Comparison of ENCODE assay signal across 27 cellular contexts in the genomic region with DNA sequence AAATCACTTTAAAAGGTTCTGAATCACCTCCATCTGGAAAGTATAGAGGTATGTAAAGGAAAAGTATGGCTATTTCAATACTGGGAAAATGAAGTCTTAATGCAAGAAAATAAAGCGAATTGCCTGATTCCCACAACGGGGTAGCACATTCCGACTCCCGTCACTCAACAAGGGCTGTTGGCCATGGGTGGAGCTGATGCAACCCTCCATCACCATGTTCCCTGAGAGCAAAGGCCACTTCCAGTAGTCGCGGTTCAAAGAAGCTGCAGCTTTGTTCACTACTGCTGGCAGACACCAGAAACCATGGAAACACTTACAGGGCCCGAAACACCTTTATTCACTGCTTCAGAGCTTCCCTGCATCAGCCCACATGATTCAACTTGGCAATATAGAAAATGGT. TPM values are rescaled to one million over a fixed set of nuclear protein-coding genes. Genes with fewer than 3 reads are reported as not detected.
"Had no signal": no experiment of that assay in that cellular context is flagged by ENCODE, and none has a peak within 500 bp of the region (broad histone marks: within the 10 kb centered on the region; RNA-seq: fewer than 3 reads in every experiment).

No MANE protein-coding gene starts in this region.

- H3K9me3 ChIP-seq: adrenal gland, SJSA1 had no signal

- DNase-seq: activated CD4-positive, alpha-beta memory T cell treated with anti-CD3 and anti-CD28 coated beads, Interleukin-2, amount 10 ng/mL, durations not matched to agents 7 days and 5 days; activated CD4-positive, alpha-beta T cell treated with anti-CD3 and anti-CD28 coated beads for 36 hours; activated CD4-positive, alpha-beta T cell treated with anti-CD3 and anti-CD28 coated beads, Interleukin-2, amount 50 U/mL, for 1 hour; activated naive CD4-positive, alpha-beta T cell treated with anti-CD3 and anti-CD28 coated beads, Interleukin-2, amount 50 U/mL, for 16 hours; activated naive CD8-positive, alpha-beta T cell treated with anti-CD3 and anti-CD28 coated beads, Interleukin-2, amount 10 ng/mL, durations not matched to agents 7 days and 5 days; activated T-cell treated with anti-CD3 and anti-CD28 coated beads for 4 hours; activated T-cell treated with anti-CD3 and anti-CD28 coated beads, Interleukin-2, amount 50 U/mL, for 48 hours; adrenal gland; anterior cingulate cortex; KBM-7; NCI-H1048; NCI-H146; NCI-H187 treated with DMSO at 0.1 percent for 48 hours; NCI-H2081 treated with DMSO at 0.1 percent for 48 hours; NCI-H2171 treated with DMSO at 0.1 percent for 48 hours; NCI-H226; NCI-H510A; NCI-H526 treated with DMSO at 0.1 percent for 48 hours; NCI-H82; RPMI8226; SHP77; T-helper 17 cell; T-helper 9 cell had no signal

- H3K4me3 Mint-ChIP-seq: activated CD4-positive, alpha-beta memory T cell treated with anti-CD3 and anti-CD28 coated beads, Interleukin-2, amount 10 ng/mL, durations not matched to agents 7 days and 5 days; activated CD4-positive, alpha-beta T cell treated with anti-CD3 and anti-CD28 coated beads for 36 hours; activated naive CD8-positive, alpha-beta T cell treated with anti-CD3 and anti-CD28 coated beads, Interleukin-2, amount 10 ng/mL, durations not matched to agents 7 days and 5 days; activated T-helper 17 cell treated with anti-CD3 and anti-CD28 coated beads, Interleukin-2, amount 50 U/mL, for 72 hours; T-helper 17 cell had no signal

- H3K36me3 ChIP-seq: adrenal gland, SJSA1 had no signal

- H3K4me1 ChIP-seq: adrenal gland, SJSA1 had no signal

- H3K4me3 ChIP-seq: adrenal gland, SJSA1 had no signal

- H3K36me3 Mint-ChIP-seq: activated naive CD8-positive, alpha-beta T cell treated with anti-CD3 and anti-CD28 coated beads, Interleukin-2, amount 10 ng/mL, durations not matched to agents 7 days and 5 days had no signal

- H3K9me3 Mint-ChIP-seq: activated CD4-positive, alpha-beta memory T cell treated with anti-CD3 and anti-CD28 coated beads, Interleukin-2, amount 10 ng/mL, durations not matched to agents 7 days and 5 days; activated naive CD8-positive, alpha-beta T cell treated with anti-CD3 and anti-CD28 coated beads, Interleukin-2, amount 10 ng/mL, durations not matched to agents 7 days and 5 days; activated T-helper 17 cell treated with anti-CD3 and anti-CD28 coated beads, Interleukin-2, amount 50 U/mL, for 72 hours had no signal

- ATAC-seq: activated CD4-positive, alpha-beta T cell treated with anti-CD3 and anti-CD28 coated beads for 36 hours; activated T-helper 17 cell treated with anti-CD3 and anti-CD28 coated beads, Interleukin-2, amount 50 U/mL, for 72 hours; T-helper 17 cell had no signal

- H3K4me1 Mint-ChIP-seq: activated CD4-positive, alpha-beta memory T cell treated with anti-CD3 and anti-CD28 coated beads, Interleukin-2, amount 10 ng/mL, durations not matched to agents 7 days and 5 days; activated CD4-positive, alpha-beta T cell treated with anti-CD3 and anti-CD28 coated beads for 36 hours; activated naive CD8-positive, alpha-beta T cell treated with anti-CD3 and anti-CD28 coated beads, Interleukin-2, amount 10 ng/mL, durations not matched to agents 7 days and 5 days; activated T-helper 17 cell treated with anti-CD3 and anti-CD28 coated beads, Interleukin-2, amount 50 U/mL, for 72 hours; T-helper 17 cell had no signal

- H3K27ac ChIP-seq: adrenal gland, SJSA1, VCaP had no signal

- H3K27me3 ChIP-seq: adrenal gland, SJSA1 had no signal

- H3K27ac Mint-ChIP-seq: activated CD4-positive, alpha-beta memory T cell treated with anti-CD3 and anti-CD28 coated beads, Interleukin-2, amount 10 ng/mL, durations not matched to agents 7 days and 5 days; activated CD4-positive, alpha-beta T cell treated with anti-CD3 and anti-CD28 coated beads for 36 hours; activated naive CD8-positive, alpha-beta T cell treated with anti-CD3 and anti-CD28 coated beads, Interleukin-2, amount 10 ng/mL, durations not matched to agents 7 days and 5 days; activated T-helper 17 cell treated with anti-CD3 and anti-CD28 coated beads, Interleukin-2, amount 50 U/mL, for 72 hours; T-helper 17 cell had no signal

RNA-seq across cellular contexts. Expression of gene TMEM26, which starts 44.0 kb away (rescaled TPM):
- total RNA-seq: activated CD4-positive, alpha-beta memory T cell treated with anti-CD3 and anti-CD28 coated beads, Interleukin-2, amount 10 ng/mL, durations not matched to agents 7 days and 5 days; activated CD4-positive, alpha-beta T cell treated with anti-CD3 and anti-CD28 coated beads for 36 hours; activated CD8-positive, alpha-beta memory T cell treated with anti-CD3 and anti-CD28 coated beads for 36 hours; activated naive CD8-positive, alpha-beta T cell treated with anti-CD3 and anti-CD28 coated beads, Interleukin-2, amount 10 ng/mL, durations not matched to agents 7 days and 5 days; activated T-helper 17 cell treated with anti-CD3 and anti-CD28 coated beads, Interleukin-2, amount 50 U/mL, for 72 hours; SJSA1; T-helper 17 cell had no signal
